1 cellular context compared by ENCODE assay signal in genomic region chr22:41963453-41964105, GRCh38.
TF ChIP-seq lines count a peak whose summit lies in the region.

No MANE protein-coding gene starts in this region.

TF ChIP-seq in A549, 52 proteins besides CTCF, POLR2A, EP300 and RAD21 (continued from another document):
- no peak for TF ChIP-seq USF2 (IDR thresholded peaks at IDR 0.05)
- TF ChIP-seq NFE2L2 (conservative IDR thresholded peaks at IDR 0.05; ENCODE audit: low read length) = no peak
- no peak for TF ChIP-seq BCL3 (IDR thresholded peaks at IDR 0.05)
- no peak for TF ChIP-seq ZC3H11A (IDR thresholded peaks at IDR 0.05)
- TF ChIP-seq MAFK (IDR thresholded peaks at IDR 0.05; ENCODE audit: partially characterized antibody) = no peak
